23 cellular contexts compared by ENCODE assay signal in genomic region chrX:23422912-23423311, GRCh38.
A peak's percentile ranks its signal among the peaks of the same experiment; 100 is the strongest.
DNase-seq lines count a peak whose midpoint lies in the region; ATAC-seq, FAIRE-seq and TF ChIP-seq lines count a peak whose summit lies in the region.
"Had no signal": no experiment of that assay in that cellular context is flagged by ENCODE, and none has a peak within 500 bp of the region (broad histone marks: within the 10 kb centered on the region; RNA-seq: fewer than 3 reads in every experiment).

No MANE protein-coding gene starts in this region.

- TF ChIP-seq EP300 in HepG2 (IDR thresholded peaks at IDR 0.05; ENCODE audit: low read depth in 2 of 2, low read length in 2 of 2) (no peak), HepG2 (CRISPR knock-in tag; IDR thresholded peaks at IDR 0.05; ENCODE audit: borderline replicate concordance) (no peak)

- no peaks in the 10 kb centered on the region for H4K20me1 ChIP-seq in HepG2 (ENCODE audit: insufficient read depth, low read length)
- H4K20me1 ChIP-seq: BLaER1 treated with 17β-estradiol and CSF1 and Interleukin-3, amounts not matched to agents 10 nM and 100 nM had no signal

- H3K4me1 ChIP-seq in HepG2 (ENCODE audit: insufficient read depth, low read length), result no peaks in the 10 kb centered on the region
- H3K4me1 ChIP-seq in right lobe of liver, result no peaks in the 10 kb centered on the region
- H3K4me1 ChIP-seq in small intestine (ENCODE audit: control insufficient read depth in 2 of 2, insufficient read depth in 1 of 2, low read depth in 1 of 2, low read length in 1 of 2), result no peaks in the 10 kb centered on the region
- H3K4me1 ChIP-seq: A549; BE2C; BLaER1 treated with 17β-estradiol and CSF1 and Interleukin-3, amounts not matched to agents 10 nM and 100 nM had no signal

- FAIRE-seq in HepG2 (lab: Jason Lieb, UNC) (no peak), colon (lab: Jason Lieb, UNC) (peak; percentile 84), small intestine (lab: Jason Lieb, UNC) (peak; percentile 74)
- FAIRE-seq: D721Med, GM12891, GM18507 had no signal

- intact Hi-C loops in HepG2 (cut with micrococcal nuclease; ENCODE audit: unreplicated experiment), result no loop called here
- intact Hi-C loops in right lobe of liver (cut with DNase I), result no loop called here

- H3K4me3 ChIP-seq in HepG2 (replicated peaks in 1 of 3; ENCODE audit: insufficient read depth in 1 of 3, low read depth in 2 of 3, low read length in 3 of 3), result no peak overlapping the region
- no peak overlapping the region for H3K4me3 ChIP-seq in right lobe of liver
- no peak overlapping the region for H3K4me3 ChIP-seq in small intestine (ENCODE audit: low read depth in 1 of 2, low read length in 2 of 2)
- H3K4me3 ChIP-seq: A549; BLaER1 treated with 17β-estradiol and CSF1 and Interleukin-3, amounts not matched to agents 10 nM and 100 nM; GM23248 had no signal

- TF ChIP-seq CTCF in HepG2 (CRISPR knock-in tag; IDR thresholded peaks at IDR 0.05) (no peak), right lobe of liver (IDR thresholded peaks at IDR 0.05) (no peak)

- no peaks in the 10 kb centered on the region for H3K9me3 ChIP-seq in HepG2 (ENCODE audit: low read length)
- H3K9me3 ChIP-seq in right lobe of liver, result no peaks in the 10 kb centered on the region
- H3K9me3 ChIP-seq in small intestine (ENCODE audit: control insufficient read depth, low read depth), result no peaks in the 10 kb centered on the region
- H3K9me3 ChIP-seq: A549, BE2C had no signal

- ATAC-seq in HepG2, result no peak
- no peak for ATAC-seq in right lobe of liver
- no peak for ATAC-seq in GM18870 (IDR thresholded peaks at IDR 0.05; ENCODE audit: unreplicated experiment)
- ATAC-seq: A549 had no signal

- in situ Hi-C loops in HepG2 (cut with HindIII; ENCODE audit: extremely low pct_ligation_motif_present, low pct_unique_long_range_greater_than_20kb), result no loop called here

- CTCF ChIA-PET in HepG2 (lab: Yijun Ruan, JAX; ENCODE audit: low intra/inter-chr PET ratio, low total read pairs), result no interaction called here

- H3K27me3 ChIP-seq in HepG2 (ENCODE audit: control insufficient read depth in 1 of 2, insufficient read depth in 2 of 2, low read length in 2 of 2) (no peaks in the 10 kb centered on the region), right lobe of liver (peaks cover 0 to 3% of the 10 kb centered on the region in 2 donors), small intestine (ENCODE audit: control insufficient read depth in 2 of 2, insufficient read depth in 2 of 2, low read length in 2 of 2) (no peaks in the 10 kb centered on the region)
- H3K27me3 ChIP-seq: BE2C; BLaER1 treated with 17β-estradiol and CSF1 and Interleukin-3, amounts not matched to agents 10 nM and 100 nM had no signal

- BruUV-seq in HepG2 (replicated peaks; lab: Mats Ljungman, UMichigan), result no TSS peak

- no peak overlapping the region for H3K4me2 ChIP-seq in HepG2 (ENCODE audit: low read depth, low read length)
- H3K4me2 ChIP-seq: A549; BLaER1 treated with 17β-estradiol and CSF1 and Interleukin-3, amounts not matched to agents 10 nM and 100 nM had no signal

- POLR2A ChIA-PET in HepG2 (lab: Yijun Ruan, JAX), result no interaction called here

- WGBS in HepG2 (ENCODE audit: low lambda C conversion rate), result 0% methylated on average over 1 of the region's 1 CpG
- WGBS in right lobe of liver (ENCODE audit: insufficient coverage, low coverage, low lambda C conversion rate, missing lambda C conversion rate), result 21% methylated on average over 1 of the region's 1 CpG
- WGBS in small intestine, 3 donors, result 59 to 77% (median 59%) methylated on average over 1 of the region's 1 CpG

- H3K27ac ChIP-seq in HepG2 (ENCODE audit: extremely low read length, insufficient read depth, low read length) (no peak overlapping the region), right lobe of liver (no peak overlapping the region), small intestine (ENCODE audit: low read depth in 1 of 2, low read length in 1 of 2) (no peak overlapping the region)
- H3K27ac ChIP-seq: 22Rv1; A549; BLaER1 treated with 17β-estradiol and CSF1 and Interleukin-3, amounts not matched to agents 10 nM and 100 nM; GM23248 had no signal

- H3K79me2 ChIP-seq in HepG2 (ENCODE audit: insufficient read depth, low read length), result no peaks in the 10 kb centered on the region

- no peak for DNase-seq in HepG2 (ENCODE audit: low spot score)
- no peak for DNase-seq in right lobe of liver
- no peak for DNase-seq in small intestine
- no peak for DNase-seq in OCI-M2 (lab: John Stamatoyannopoulos, UW; ENCODE audit: unreplicated experiment)
- DNase-seq: ACHN; AML-193; BE2C; CD4-positive, alpha-beta T cell; CD8-positive, alpha-beta memory T cell; DMS 273 treated with DMSO at 0.1 percent for 48 hours; DMS79 treated with DMSO at 0.1 percent for 48 hours; GF-D8; GM23248; H7; HCEC 1CT had no signal

- no peak for TF ChIP-seq RAD21 in HepG2 (CRISPR knock-in tag; IDR thresholded peaks at IDR 0.05)

- H3K9ac ChIP-seq in HepG2 (ENCODE audit: insufficient read depth, low read depth, low read length), result no peak overlapping the region
- H3K9ac ChIP-seq: BLaER1 treated with 17β-estradiol and CSF1 and Interleukin-3, amounts not matched to agents 10 nM and 100 nM; GM23248 had no signal

- no peak overlapping the region for H2AFZ ChIP-seq in HepG2 (ENCODE audit: low read length)
- H2AFZ ChIP-seq: GM23248 had no signal

- no peaks in the 10 kb centered on the region for H3K36me3 ChIP-seq in HepG2 (replicated peaks in 1 of 2; ENCODE audit: control insufficient read depth in 1 of 2, insufficient read depth in 2 of 2, low read length in 2 of 2)
- no peaks in the 10 kb centered on the region for H3K36me3 ChIP-seq in right lobe of liver
- no peaks in the 10 kb centered on the region for H3K36me3 ChIP-seq in small intestine (ENCODE audit: control insufficient read depth in 2 of 2, insufficient read depth in 2 of 2, low read length in 2 of 2)
- H3K36me3 ChIP-seq: BE2C; BLaER1 treated with 17β-estradiol and CSF1 and Interleukin-3, amounts not matched to agents 10 nM and 100 nM had no signal

- TF ChIP-seq POLR2A in HepG2 (IDR thresholded peaks at IDR 0.05; ENCODE audit: insufficient read depth in 1 of 2, low read depth in 2 of 2, low read length in 2 of 2), result no peak
- no peak for TF ChIP-seq POLR2A in right lobe of liver (IDR thresholded peaks at IDR 0.05)

TF ChIP-seq in HepG2, 621 proteins besides CTCF, POLR2A, EP300 and RAD21:
- peak; percentile 82; the same call in 1 of the 2 replicates for TF ChIP-seq ZNF160 (CRISPR knock-in tag; IDR thresholded peaks at IDR 0.05)
- TF ChIP-seq GFI1 (CRISPR knock-in tag; IDR thresholded peaks at IDR 0.05; ENCODE audit: borderline replicate concordance), result no peak
